In the genomic region with DNA sequence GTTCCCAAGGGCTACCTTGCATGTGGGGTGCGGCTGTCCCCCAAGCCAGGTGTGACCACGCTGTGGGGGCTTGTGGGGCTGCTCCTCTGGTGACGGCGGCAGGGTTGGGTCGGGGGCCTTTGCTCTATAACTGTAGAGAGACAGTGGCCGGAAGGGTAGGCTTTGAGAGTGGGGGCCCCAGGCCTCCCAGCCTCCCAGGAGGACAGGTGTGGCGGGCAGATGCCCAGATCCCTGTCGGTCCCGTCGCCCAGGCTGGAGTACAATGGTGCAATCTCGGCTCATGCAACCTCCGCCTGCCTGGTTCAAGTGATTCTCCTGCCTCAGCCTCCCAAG, we compare ENCODE assay signal across 24 cellular contexts. TPM values are rescaled to one million over a fixed set of nuclear protein-coding genes. Genes with fewer than 3 reads are reported as not detected.
A peak's percentile ranks its signal among the peaks of the same experiment; 100 is the strongest.
DNase-seq lines count a peak whose midpoint lies in the region; ATAC-seq and TF ChIP-seq lines count a peak whose summit lies in the region.
"Had no signal": no experiment of that assay in that cellular context is flagged by ENCODE, and none has a peak within 500 bp of the region (broad histone marks: within the 10 kb centered on the region; RNA-seq: fewer than 3 reads in every experiment).

No MANE protein-coding gene starts in this region.

- peak overlapping the region; percentile 97 for H3K27ac ChIP-seq in CD8-positive, alpha-beta T cell (ENCODE audit: low read depth, low read length)
- H3K27ac ChIP-seq in neuronal stem cell (replicated peaks; ENCODE audit: low read length), result no peak overlapping the region
- H3K27ac ChIP-seq: colonic mucosa, esophagus muscularis mucosa, pancreas, right atrium auricular region had no signal

- no peak overlapping the region for H3K23ac ChIP-seq in neuronal stem cell (ENCODE audit: low read depth, low read length, poor library complexity)

- H4K8ac ChIP-seq in neuronal stem cell (ENCODE audit: low read depth, low read length), result no peak overlapping the region

- H3K36me3 Mint-ChIP-seq in CD14-positive monocyte, result peaks cover 7% of the 10 kb centered on the region in 2 donors
- H3K36me3 Mint-ChIP-seq in CD8-positive, alpha-beta T cell, result peaks cover 6% of the 10 kb centered on the region
- peaks cover 37% of the 10 kb centered on the region for H3K36me3 Mint-ChIP-seq in central memory CD8-positive, alpha-beta T cell (ENCODE audit: insufficient read depth)

- DNase-seq in CD14-positive monocyte (ENCODE audit: low spot score) (peak; percentile 45), neuronal stem cell (ENCODE audit: low spot score) (no peak), NCI-H2029 (lab: John Stamatoyannopoulos, UW) (no peak)
- no peak for DNase-seq in CD8-positive, alpha-beta T cell
- DNase-seq in central memory CD8-positive, alpha-beta T cell (ENCODE audit: low spot score in 2 of 2), result no peak
- DNase-seq: colonic mucosa, foreskin melanocyte, hippocampal formation, NCI-H187, NCI-H2227 treated with DMSO at 0.1 percent for 48 hours, NCI-H69, pancreas had no signal

- peaks cover 0 to 6% (median 4%) of the 10 kb centered on the region in 3 donors for H3K27me3 Mint-ChIP-seq in CD14-positive monocyte (ENCODE audit: low read depth in 3 of 3)
- H3K27me3 Mint-ChIP-seq in CD8-positive, alpha-beta T cell (ENCODE audit: low read depth), result no peaks in the 10 kb centered on the region
- no peaks in the 10 kb centered on the region for H3K27me3 Mint-ChIP-seq in central memory CD8-positive, alpha-beta T cell

- H3K4me1 ChIP-seq in CD8-positive, alpha-beta T cell (ENCODE audit: insufficient read depth, low read length), result peaks cover 67% of the 10 kb centered on the region
- peaks cover 5 to 11% of the 10 kb centered on the region in 2 donors for H3K4me1 ChIP-seq in neuronal stem cell (ENCODE audit: control insufficient read depth in 2 of 2, insufficient read depth in 1 of 2, low read depth in 1 of 2, low read length in 2 of 2)
- H3K4me1 ChIP-seq: colonic mucosa, HAP-1, pancreas had no signal

- H3K9ac ChIP-seq in neuronal stem cell (ENCODE audit: low read depth, low read length, poor library complexity), result no peak overlapping the region

- ATAC-seq in CD8-positive, alpha-beta T cell, result no peak
- no peak for ATAC-seq in central memory CD8-positive, alpha-beta T cell (replicated peaks; ENCODE audit: extremely low read depth, poor library complexity, severe bottlenecking)
- ATAC-seq in HG03439 (IDR thresholded peaks at IDR 0.05; ENCODE audit: unreplicated experiment) (no peak), HG03135 (IDR thresholded peaks at IDR 0.05; ENCODE audit: unreplicated experiment) (no peak)
- ATAC-seq: left lung, pancreas had no signal

- H3K36me3 ChIP-seq in CD8-positive, alpha-beta T cell (ENCODE audit: insufficient read depth, low read length), result no peaks in the 10 kb centered on the region
- no peaks in the 10 kb centered on the region for H3K36me3 ChIP-seq in neuronal stem cell (replicated peaks in 1 of 2; ENCODE audit: control insufficient read depth in 2 of 2, insufficient read depth in 2 of 2, low read length in 2 of 2)
- H3K36me3 ChIP-seq: colonic mucosa, esophagus muscularis mucosa, HAP-1, left lung, pancreas, right atrium auricular region, tibial nerve had no signal

- H3K4me3 ChIP-seq in CD8-positive, alpha-beta T cell (ENCODE audit: low read depth, low read length), result no peak overlapping the region
- no peak overlapping the region for H3K4me3 ChIP-seq in neuronal stem cell (ENCODE audit: low read length in 2 of 2)
- H3K4me3 ChIP-seq: colonic mucosa, esophagus muscularis mucosa, HAP-1, left lung, pancreas, right atrium auricular region, tibial nerve had no signal

- peaks cover 82% of the 10 kb centered on the region for H3K4me1 Mint-ChIP-seq in CD14-positive monocyte
- H3K4me1 Mint-ChIP-seq in CD8-positive, alpha-beta T cell (ENCODE audit: low read depth), result peaks cover 74% of the 10 kb centered on the region
- peaks cover 81% of the 10 kb centered on the region for H3K4me1 Mint-ChIP-seq in central memory CD8-positive, alpha-beta T cell
- H3K4me1 Mint-ChIP-seq: endodermal cell, nephron had no signal

- H4K91ac ChIP-seq in neuronal stem cell (ENCODE audit: low read depth, low read length, poor library complexity), result no peak overlapping the region

- H3K9me3 Mint-ChIP-seq in CD14-positive monocyte, result peaks cover 0 to 3% (median 0%) of the 10 kb centered on the region in 7 donors
- H3K9me3 Mint-ChIP-seq in CD8-positive, alpha-beta T cell, result no peaks in the 10 kb centered on the region
- no peaks in the 10 kb centered on the region for H3K9me3 Mint-ChIP-seq in central memory CD8-positive, alpha-beta T cell
- H3K9me3 Mint-ChIP-seq: activated CD4-positive, alpha-beta memory T cell treated with anti-CD3 and anti-CD28 coated beads for 36 hours; endodermal cell; nephron; stimulated activated naive CD8-positive, alpha-beta T cell treated with anti-CD3 and anti-CD28 coated beads, Interleukin-15, amount 100 ng/mL, for 72 hours had no signal

- no peaks in the 10 kb centered on the region for H3K27me3 ChIP-seq in CD8-positive, alpha-beta T cell (ENCODE audit: insufficient read depth, low read length)
- H3K27me3 ChIP-seq in neuronal stem cell (ENCODE audit: control insufficient read depth in 3 of 3, insufficient read depth in 3 of 3, low read depth in 1 of 3, low read length in 3 of 3), result peaks cover 0 to 2% (median 0%) of the 10 kb centered on the region in 3 experiments
- H3K27me3 ChIP-seq: colonic mucosa, pancreas, right atrium auricular region had no signal

- H2BK12ac ChIP-seq in neuronal stem cell (ENCODE audit: low read length), result peak overlapping the region; percentile 1

- H2BK5ac ChIP-seq in neuronal stem cell (ENCODE audit: low read length), result no peak overlapping the region

- H3K27ac Mint-ChIP-seq in CD14-positive monocyte, result peak overlapping the region in 4 of 7 donors; percentile 43 to 98 (median 84)
- peak overlapping the region; percentile 98 for H3K27ac Mint-ChIP-seq in CD8-positive, alpha-beta T cell
- H3K27ac Mint-ChIP-seq in central memory CD8-positive, alpha-beta T cell (ENCODE audit: low read depth), result peak overlapping the region; percentile 100
- H3K27ac Mint-ChIP-seq: endodermal cell; nephron; stimulated activated naive CD8-positive, alpha-beta T cell treated with anti-CD3 and anti-CD28 coated beads, Interleukin-15, amount 100 ng/mL, for 72 hours had no signal

- H2BK120ac ChIP-seq in neuronal stem cell (ENCODE audit: low read depth, low read length), result no peak overlapping the region

- no peak overlapping the region for H3K4me2 ChIP-seq in neuronal stem cell (ENCODE audit: insufficient read depth, low read length, poor library complexity, severe bottlenecking)

- POLR2A ChIA-PET in CD8-positive, alpha-beta T cell (lab: Charles Lee), result interaction anchor here (0.7 to 4.5 kb wide), 3 partner anchors 9 to 238 kb away, joined by 3 to 36 read pairs (median 5); no protein-coding TSS in a partner anchor

- H3K14ac ChIP-seq in neuronal stem cell (ENCODE audit: low read length), result no peak overlapping the region

- no peaks in the 10 kb centered on the region for H3K79me1 ChIP-seq in neuronal stem cell (ENCODE audit: low read depth, low read length)

- intact Hi-C loops in CD14-positive monocyte (cut with micrococcal nuclease), result loop anchor here (2.0 to 10.0 kb wide), 2 partner anchors 47 to 417 kb away; partner anchors contain the start of genes CDCA4 (in 1 of the 2) and CRIP1 (in 1 of the 2)
- intact Hi-C loops in CD8-positive, alpha-beta T cell (cut with DNase I, micrococcal nuclease), result loop anchor here (2.0 to 10.0 kb wide), 3 partner anchors 19 to 419 kb away; partner anchors contain the start of gene CRIP1 (in 2 of the 2)

- H3K4me3 Mint-ChIP-seq in CD14-positive monocyte, result no peak overlapping the region
- no peak overlapping the region for H3K4me3 Mint-ChIP-seq in CD8-positive, alpha-beta T cell
- H3K4me3 Mint-ChIP-seq in central memory CD8-positive, alpha-beta T cell, result peak overlapping the region; percentile 99
- H3K4me3 Mint-ChIP-seq: endodermal cell, nephron had no signal

- no peaks in the 10 kb centered on the region for H3K9me3 ChIP-seq in CD8-positive, alpha-beta T cell (ENCODE audit: low read length)
- no peaks in the 10 kb centered on the region for H3K9me3 ChIP-seq in neuronal stem cell (replicated peaks in 1 of 2; ENCODE audit: control insufficient read depth in 2 of 2, insufficient read depth in 1 of 2, low read depth in 1 of 2, low read length in 2 of 2)
- H3K9me3 ChIP-seq: colonic mucosa, esophagus muscularis mucosa, HAP-1, left lung, pancreas, right atrium auricular region, tibial nerve had no signal

- TF ChIP-seq CTCF in CD14-positive monocyte (IDR thresholded peaks at IDR 0.05), result no peak
- no peak for TF ChIP-seq CTCF in CD8-positive, alpha-beta T cell (IDR thresholded peaks at IDR 0.05)

- no peak overlapping the region for H2AFZ ChIP-seq in neuronal stem cell (ENCODE audit: low read length)

- H2BK15ac ChIP-seq in neuronal stem cell (ENCODE audit: low read length), result peak overlapping the region; percentile 45

- no CpG with 5 or more reads among the region's 12 CpGs for WGBS in neuronal stem cell (ENCODE audit: extremely low coverage in 2 of 2, insufficient read length in 2 of 2, insufficient replicate concordance in 1 of 2), 2 donors

- CTCF ChIA-PET in CD8-positive, alpha-beta T cell (lab: Charles Lee), result interaction anchor here (0.8 to 13.0 kb wide), 4 partner anchors 8 to 22 kb away, joined by 3 to 213 read pairs (median 62); no protein-coding TSS in a partner anchor

- H3K4ac ChIP-seq in neuronal stem cell (ENCODE audit: low read length), result no peak overlapping the region

- no peak overlapping the region for H3K18ac ChIP-seq in neuronal stem cell (ENCODE audit: low read length)

- H2AK5ac ChIP-seq in neuronal stem cell (ENCODE audit: low read depth, low read length), result peak overlapping the region; percentile 72

RNA-seq across cellular contexts. Expression of gene GPR132, which starts 2.7 kb away (rescaled TPM):
- polyA plus RNA-seq in CD14-positive monocyte, result 10 to 100 TPM in 1 of 2 donors, 1 to 10 TPM in 1; 6.3 to 13.0 TPM
- 100 to 1,000 TPM in 1 of 2 experiments, 10 to 100 TPM in 1; 91.8 to 101 TPM for total RNA-seq in CD8-positive, alpha-beta T cell
- polyA plus RNA-seq in neuronal stem cell (2013, experiment 1 of 2), result 0.13 TPM
- polyA plus RNA-seq in neuronal stem cell (2013, experiment 2 of 2), result 0.08 TPM
- total RNA-seq: bronchial epithelial cell had no signal

RNA-seq across cellular contexts. Expression of gene CDCA4, which starts 47.1 kb away (rescaled TPM):
- 10 to 100 TPM in 1 of 2 donors, 1 to 10 TPM in 1; 8.6 to 12.0 TPM for polyA plus RNA-seq in CD14-positive monocyte
- 10 to 100 TPM; 20.2 to 22.9 TPM for total RNA-seq in CD8-positive, alpha-beta T cell
- 46.0 TPM for polyA plus RNA-seq in neuronal stem cell (2013, experiment 1 of 2)
- polyA plus RNA-seq in neuronal stem cell (2013, experiment 2 of 2), result 45.5 TPM
